ENCODE assay signal across 26 cellular contexts in genomic region chr1:116323419-116323987, GRCh38. TPM values are rescaled to one million over a fixed set of nuclear protein-coding genes. Genes with fewer than 3 reads are reported as not detected.
DNase-seq lines count a peak whose midpoint lies in the region; ATAC-seq and TF ChIP-seq lines count a peak whose summit lies in the region.
"Had no signal": no experiment of that assay in that cellular context is flagged by ENCODE, and none has a peak within 500 bp of the region (broad histone marks: within the 10 kb centered on the region; RNA-seq: fewer than 3 reads in every experiment).

No MANE protein-coding gene starts in this region.

- H3K27me3 ChIP-seq in CD4-positive, alpha-beta T cell (ENCODE audit: control insufficient read depth, insufficient read depth, low read length): no peaks in the 10 kb centered on the region
- H3K27me3 ChIP-seq in mucosa of rectum (ENCODE audit: control insufficient read depth in 2 of 2, insufficient read depth in 2 of 2, low read length in 2 of 2): no peaks in the 10 kb centered on the region
- H3K27me3 ChIP-seq: dorsolateral prefrontal cortex, testis, vagina had no signal

- peak overlapping the region; percentile 23 for H3K4me3 Mint-ChIP-seq in CD4-positive, alpha-beta T cell
- no peak overlapping the region for H3K4me3 Mint-ChIP-seq in activated T-cell treated with anti-CD3 and anti-CD28 coated beads, Interleukin-2, amount 50 U/mL, for 24 hours
- H3K4me3 Mint-ChIP-seq: activated naive CD8-positive, alpha-beta T cell treated with anti-CD3 and anti-CD28 coated beads for 36 hours; central memory CD8-positive, alpha-beta T cell; stimulated activated naive B cell treated with anti-CD40 and anti-IgM and Interleukin-4, amounts not matched to agents 10 μg/mL and 1 μg/mL and 100 μg/mL, for 72 hours had no signal

- intact Hi-C loops in CD4-positive, alpha-beta T cell (cut with DNase I, micrococcal nuclease): loop anchor here in 1 of 2 experiments (10.0 kb wide), 1 partner anchor 89 kb away; no protein-coding TSS in a partner anchor

- no peak for DNase-seq in CD4-positive, alpha-beta T cell
- peak; percentile 79 for DNase-seq in DMS53 (lab: John Stamatoyannopoulos, UW)
- DNase-seq in NCI-H774 (lab: John Stamatoyannopoulos, UW): peak; percentile 61
- no peak for DNase-seq in cortex of kidney (lab: John Stamatoyannopoulos, UW)
- no peak for DNase-seq in activated T-cell treated with anti-CD3 and anti-CD28 coated beads, Interleukin-2, amount 50 U/mL, for 24 hours
- DNase-seq: activated CD4-positive, alpha-beta T cell treated with anti-CD3 and anti-CD28 coated beads for 48 hours; activated naive CD8-positive, alpha-beta T cell treated with anti-CD3 and anti-CD28 coated beads for 36 hours; DMS79 treated with DMSO at 0.1 percent for 48 hours; dorsolateral prefrontal cortex; Karpas-422; left ventricle myocardium superior; midbrain; NCI-H1048; NCI-H187 treated with DMSO at 0.1 percent for 48 hours; NCI-H524 treated with DMSO at 0.1 percent for 48 hours; right cardiac atrium; stimulated activated CD4-positive, alpha-beta T cell treated with anti-CD3 and anti-CD28 coated beads, Interleukin-4, amount 100 ng/mL, for 1 hour; stimulated activated naive B cell treated with anti-CD40 and anti-IgM and Interleukin-4, amounts not matched to agents 10 μg/mL and 1 μg/mL and 100 μg/mL, for 72 hours; testis had no signal

- H3K9me3 ChIP-seq in CD4-positive, alpha-beta T cell (ENCODE audit: control insufficient read depth, low read length): no peaks in the 10 kb centered on the region
- H3K9me3 ChIP-seq in mucosa of rectum (ENCODE audit: control insufficient read depth in 2 of 2, low read length in 2 of 2): no peaks in the 10 kb centered on the region
- H3K9me3 ChIP-seq: testis, vagina had no signal

- H3K27ac Mint-ChIP-seq in CD4-positive, alpha-beta T cell: peak overlapping the region; percentile 91
- H3K27ac Mint-ChIP-seq in activated T-cell treated with anti-CD3 and anti-CD28 coated beads, Interleukin-2, amount 50 U/mL, for 24 hours: no peak overlapping the region
- H3K27ac Mint-ChIP-seq: activated naive CD8-positive, alpha-beta T cell treated with anti-CD3 and anti-CD28 coated beads for 36 hours; stimulated activated naive B cell treated with anti-CD40 and anti-IgM and Interleukin-4, amounts not matched to agents 10 μg/mL and 1 μg/mL and 100 μg/mL, for 72 hours had no signal

- H3K9me3 Mint-ChIP-seq in CD4-positive, alpha-beta T cell: no peaks in the 10 kb centered on the region
- no peaks in the 10 kb centered on the region for H3K9me3 Mint-ChIP-seq in activated T-cell treated with anti-CD3 and anti-CD28 coated beads, Interleukin-2, amount 50 U/mL, for 24 hours
- H3K9me3 Mint-ChIP-seq: activated naive CD8-positive, alpha-beta T cell treated with anti-CD3 and anti-CD28 coated beads for 36 hours; central memory CD8-positive, alpha-beta T cell; stimulated activated naive B cell treated with anti-CD40 and anti-IgM and Interleukin-4, amounts not matched to agents 10 μg/mL and 1 μg/mL and 100 μg/mL, for 72 hours had no signal

- no peak for ATAC-seq in CD4-positive, alpha-beta T cell (ENCODE audit: poor library complexity)
- ATAC-seq in GM21381 (IDR thresholded peaks at IDR 0.05; ENCODE audit: unreplicated experiment): no peak
- ATAC-seq in HG02571 (IDR thresholded peaks at IDR 0.05; ENCODE audit: unreplicated experiment): no peak
- ATAC-seq: left ventricle myocardium superior; right cardiac atrium; stimulated activated naive B cell treated with anti-CD40 and anti-IgM and Interleukin-4, amounts not matched to agents 10 μg/mL and 1 μg/mL and 100 μg/mL, for 72 hours had no signal

- CTCF ChIA-PET in CD4-positive, alpha-beta T cell (lab: Charles Lee): interaction anchor here (1.1 to 1.6 kb wide), 2 partner anchors 23 to 184 kb away, joined by 3 to 6 read pairs; no protein-coding TSS in a partner anchor

- peak overlapping the region in 1 of 2 donors; percentile 17 for H3K4me3 ChIP-seq in mucosa of rectum (ENCODE audit: low read length in 2 of 2)
- H3K4me3 ChIP-seq: dorsolateral prefrontal cortex, SK-N-MC, testis, vagina had no signal

- no peaks in the 10 kb centered on the region for H3K27me3 Mint-ChIP-seq in CD4-positive, alpha-beta T cell
- no peaks in the 10 kb centered on the region for H3K27me3 Mint-ChIP-seq in activated T-cell treated with anti-CD3 and anti-CD28 coated beads, Interleukin-2, amount 50 U/mL, for 24 hours
- H3K27me3 Mint-ChIP-seq: activated naive CD8-positive, alpha-beta T cell treated with anti-CD3 and anti-CD28 coated beads for 36 hours; central memory CD8-positive, alpha-beta T cell had no signal

- H3K27ac ChIP-seq in CD4-positive, alpha-beta T cell (ENCODE audit: low read depth, low read length): peak overlapping the region; percentile 52
- H3K27ac ChIP-seq in mucosa of rectum (ENCODE audit: low read depth in 2 of 2, low read length in 2 of 2): peak overlapping the region; percentile 83 to 84
- H3K27ac ChIP-seq: dorsolateral prefrontal cortex, RWPE1, SK-N-MC, testis, vagina had no signal

- peak overlapping the region in 1 of 2 donors; percentile 34 for H3K9ac ChIP-seq in mucosa of rectum (ENCODE audit: low read depth in 1 of 2, low read length in 2 of 2)

- POLR2A ChIA-PET in CD4-positive, alpha-beta T cell (lab: Charles Lee): interaction anchor here (0.6 to 6.1 kb wide), 3 partner anchors 11 to 53 kb away, joined by 3 to 35 read pairs (median 10); no protein-coding TSS in a partner anchor

- no peaks in the 10 kb centered on the region for H3K36me3 Mint-ChIP-seq in CD4-positive, alpha-beta T cell (ENCODE audit: low read depth)
- H3K36me3 Mint-ChIP-seq in activated T-cell treated with anti-CD3 and anti-CD28 coated beads, Interleukin-2, amount 50 U/mL, for 24 hours (ENCODE audit: low read depth): no peaks in the 10 kb centered on the region
- H3K36me3 Mint-ChIP-seq: activated naive CD8-positive, alpha-beta T cell treated with anti-CD3 and anti-CD28 coated beads for 36 hours; stimulated activated naive B cell treated with anti-CD40 and anti-IgM and Interleukin-4, amounts not matched to agents 10 μg/mL and 1 μg/mL and 100 μg/mL, for 72 hours had no signal

- H3K36me3 ChIP-seq in mucosa of rectum (ENCODE audit: control insufficient read depth in 2 of 2, insufficient read depth in 2 of 2, low read length in 2 of 2): no peaks in the 10 kb centered on the region
- H3K36me3 ChIP-seq: vagina had no signal

- peaks cover 30 to 62% of the 10 kb centered on the region in 2 donors for H3K4me1 ChIP-seq in mucosa of rectum (ENCODE audit: control insufficient read depth in 2 of 2, insufficient read depth in 2 of 2, low read length in 2 of 2)
- H3K4me1 ChIP-seq: vagina had no signal

- TF ChIP-seq CTCF in CD4-positive, alpha-beta T cell (IDR thresholded peaks at IDR 0.05): no peak

- peaks cover 88% of the 10 kb centered on the region for H3K4me1 Mint-ChIP-seq in CD4-positive, alpha-beta T cell (ENCODE audit: low read depth)
- peaks cover 71% of the 10 kb centered on the region for H3K4me1 Mint-ChIP-seq in activated T-cell treated with anti-CD3 and anti-CD28 coated beads, Interleukin-2, amount 50 U/mL, for 24 hours (ENCODE audit: low read depth)

RNA-seq across cellular contexts. Expression of gene ATP1A1, which starts 49.5 kb away (rescaled TPM):
- 100 to 1,000 TPM; 251 to 262 TPM for total RNA-seq in CD4-positive, alpha-beta T cell

Comparison
In these comparisons a context has a peak if more than half of its experiments do, and no peak if none do; other contexts are left out.
1. DNase-seq: peak in DMS53 (single experiment) and NCI-H774 (single experiment); none in CD4-positive, alpha-beta T cell (0 of 10), cortex of kidney (single experiment) and activated T-cell treated with anti-CD3 and anti-CD28 coated beads, Interleukin-2, amount 50 U/mL, for 24 hours (single experiment).